In genomic region chr11:117817213-117818035, GRCh38 we compare ENCODE assay signal across 8 cellular contexts. TPM values are rescaled to one million over a fixed set of nuclear protein-coding genes. Genes with fewer than 3 reads are reported as not detected.
DNase-seq lines count a peak whose midpoint lies in the region; ATAC-seq and TF ChIP-seq lines count a peak whose summit lies in the region.

No MANE protein-coding gene starts in this region.

- TF ChIP-seq CTCF in DND-41 (IDR thresholded peaks at IDR 0.05; ENCODE audit: borderline replicate concordance, extremely low read depth, low read length, poor library complexity, severe bottlenecking) (peak; percentile 99), left lung (IDR thresholded peaks at IDR 0.05) (peak; percentile 99 to 100)

- no peak overlapping the region for H2AFZ ChIP-seq in DND-41 (ENCODE audit: low read depth, low read length)

- no peaks in the 10 kb centered on the region; the same call in 1 of the 2 replicates for H4K20me1 ChIP-seq in DND-41 (ENCODE audit: insufficient read depth, low read length)

- DNase-seq in DND-41 = peak; percentile 86
- DNase-seq in NCI-H446 treated with DMSO at 0.1 percent for 48 hours (lab: John Stamatoyannopoulos, UW) = peak; percentile 48
- peak; percentile 80 to 90 for DNase-seq in activated CD4-positive, alpha-beta T cell treated with anti-CD3 and anti-CD28 coated beads for 4 hours
- DNase-seq in dedifferentiated amniotic fluid mesenchymal stem cell (ENCODE audit: extremely low spot score) = peak; percentile 80
- peak; percentile 84 to 90 for DNase-seq in left lung
- peak; percentile 92 for DNase-seq in stimulated activated CD4-positive, alpha-beta T cell treated with anti-CD3 and anti-CD28 coated beads, Interleukin-4, amount 100 ng/mL, for 24 hours

- H3K9me3 ChIP-seq in DND-41 (ENCODE audit: insufficient read depth, low read length, severe bottlenecking) = no peaks in the 10 kb centered on the region
- H3K9me3 ChIP-seq in left lung = no peaks in the 10 kb centered on the region

- no peak overlapping the region for H3K9ac ChIP-seq in DND-41 (ENCODE audit: low read depth, low read length)

- H3K79me2 ChIP-seq in DND-41 (ENCODE audit: insufficient read depth, low read length) = peaks cover 13% of the 10 kb centered on the region

- H3K27me3 ChIP-seq in DND-41 (ENCODE audit: insufficient read depth, low read length, poor library complexity) (no peaks in the 10 kb centered on the region), left lung (no peaks in the 10 kb centered on the region)

- H3K4me1 ChIP-seq in DND-41 (ENCODE audit: insufficient read depth, low read length) = peaks cover 69% of the 10 kb centered on the region
- peaks cover 6 to 59% of the 10 kb centered on the region in 2 donors for H3K4me1 ChIP-seq in left lung

- H3K27ac ChIP-seq in DND-41 (ENCODE audit: low read length) (peak overlapping the region; percentile 69), left lung (peak overlapping the region in 1 of 2 donors; percentile 92)

- no peak overlapping the region for H3K4me2 ChIP-seq in DND-41 (ENCODE audit: insufficient read depth, low read length)

- ATAC-seq in DND-41 (ENCODE audit: insufficient read depth, low read depth) (peak; percentile 48), HG02798 (IDR thresholded peaks at IDR 0.05; ENCODE audit: poor library complexity, unreplicated experiment) (peak; percentile 29), left lung (peak; percentile 82), GM19395 (IDR thresholded peaks at IDR 0.05; ENCODE audit: unreplicated experiment) (no peak)

- no peak overlapping the region for H3K4me3 ChIP-seq in DND-41 (ENCODE audit: low read depth in 1 of 2, low read length in 2 of 2)
- no peak overlapping the region for H3K4me3 ChIP-seq in left lung

- peaks cover 54% of the 10 kb centered on the region for H3K36me3 ChIP-seq in DND-41 (ENCODE audit: insufficient read depth, low read length)
- H3K36me3 ChIP-seq in left lung = no peaks in the 10 kb centered on the region

- intact Hi-C loops in left lung (cut with DNase I) = no loop called here

RNA-seq across cellular contexts. Expression of gene FXYD2, which starts 7.1 kb away (rescaled TPM):
- total RNA-seq in left lung = 1 to 10 TPM; 1.2 to 4.4 TPM

RNA-seq across cellular contexts. Expression of gene DSCAML1, which starts 20.4 kb away (rescaled TPM):
- total RNA-seq in left lung = under 1 TPM; 0.35 to 0.39 TPM

RNA-seq across cellular contexts. Expression of gene FXYD6, which starts 59.0 kb away (rescaled TPM):
- total RNA-seq in left lung = 10 to 100 TPM; 41.4 to 55.0 TPM
